ENCODE assay signal across 8 cellular contexts in the genomic region with DNA sequence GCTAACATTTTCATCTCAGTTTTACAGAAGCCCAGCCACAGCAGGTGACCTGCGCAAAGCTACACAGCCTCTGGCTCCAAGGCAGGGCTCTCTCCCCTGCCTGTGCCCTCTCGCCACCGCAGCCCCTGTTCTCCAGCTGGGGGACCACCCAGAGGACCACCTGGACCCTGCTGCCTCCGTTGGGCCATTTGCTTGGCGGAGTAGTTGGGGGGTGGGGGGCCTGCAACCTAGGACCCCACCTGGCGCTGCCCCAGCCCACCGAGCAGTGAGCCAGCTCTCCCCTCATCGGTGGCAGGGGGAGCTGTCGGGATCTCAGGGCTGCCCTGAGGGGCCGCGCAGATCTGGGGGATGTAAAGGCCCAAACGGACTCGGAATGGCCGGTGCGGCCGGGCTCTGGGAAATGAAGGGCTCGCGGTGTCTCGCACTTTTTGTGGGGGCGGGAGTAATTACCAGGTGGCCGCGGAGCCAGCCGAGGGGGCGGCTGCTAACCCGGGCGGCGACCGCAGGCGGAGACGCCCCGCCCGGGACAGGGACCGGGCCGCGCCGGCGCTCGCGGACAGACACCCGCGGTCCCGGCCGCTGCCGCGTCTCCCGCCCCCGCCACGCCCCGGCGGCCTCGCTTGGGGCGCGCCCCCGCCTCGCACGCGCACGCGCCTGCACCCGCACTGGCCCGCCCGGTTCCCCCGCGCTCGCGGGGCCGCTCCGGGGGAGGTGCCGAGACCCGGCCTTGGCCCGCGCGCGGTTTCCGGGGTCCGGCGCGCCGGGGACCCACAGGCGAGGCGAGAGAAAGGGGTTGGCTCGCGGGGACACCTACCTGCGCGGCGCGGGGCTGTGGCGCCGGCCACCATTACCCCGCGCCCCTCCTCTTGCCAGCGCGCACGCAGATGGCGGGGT. TPM values are rescaled to one million over a fixed set of nuclear protein-coding genes. Genes with fewer than 3 reads are reported as not detected.
A peak's percentile ranks its signal among the peaks of the same experiment; 100 is the strongest.
DNase-seq lines count a peak whose midpoint lies in the region; ATAC-seq and TF ChIP-seq lines count a peak whose summit lies in the region.

No MANE protein-coding gene starts in this region.

- peaks cover 3 to 5% of the 10 kb centered on the region in 2 donors for H3K36me3 Mint-ChIP-seq in activated T-cell treated with anti-CD3 and anti-CD28 coated beads, Interleukin-2, amount 50 U/mL, for 72 hours (ENCODE audit: insufficient read depth in 2 of 2)

- peaks cover 84% of the 10 kb centered on the region for H3K4me1 Mint-ChIP-seq in activated T-cell treated with anti-CD3 and anti-CD28 coated beads, Interleukin-2, amount 50 U/mL, for 72 hours (ENCODE audit: low read depth)

- H3K36me3 ChIP-seq in GM06990 (ENCODE audit: control insufficient read depth, insufficient read depth, low read length) = no peaks in the 10 kb centered on the region

- no peaks in the 10 kb centered on the region for H3K9me3 Mint-ChIP-seq in activated T-cell treated with anti-CD3 and anti-CD28 coated beads, Interleukin-2, amount 50 U/mL, for 72 hours

- no peaks in the 10 kb centered on the region for H3K27me3 ChIP-seq in GM06990 (replicated peaks; ENCODE audit: control insufficient read depth, insufficient read depth, low read length)

- peak; percentile 47 to 49 for ATAC-seq in activated T-cell treated with anti-CD3 and anti-CD28 coated beads, Interleukin-2, amount 50 U/mL, for 72 hours (replicated peaks in 1 of 2)
- peak; percentile 56 for ATAC-seq in omental fat pad (ENCODE audit: low FRiP score)
- no peak for ATAC-seq in GM18517 (IDR thresholded peaks at IDR 0.05; ENCODE audit: unreplicated experiment)

- TF ChIP-seq CTCF in GM06990 (IDR thresholded peaks at IDR 0.05; ENCODE audit: insufficient read depth, low read length, poor library complexity, severe bottlenecking) (no peak), fibroblast of villous mesenchyme (IDR thresholded peaks at IDR 0.05; ENCODE audit: insufficient read depth, low read depth, low read length) (peak; percentile 8), omental fat pad (IDR thresholded peaks at IDR 0.05) (no peak)

- H3K27ac Mint-ChIP-seq in activated T-cell treated with anti-CD3 and anti-CD28 coated beads, Interleukin-2, amount 50 U/mL, for 72 hours = peak overlapping the region; percentile 51

- peak overlapping the region; percentile 57 to 75 for H3K4me3 Mint-ChIP-seq in activated T-cell treated with anti-CD3 and anti-CD28 coated beads, Interleukin-2, amount 50 U/mL, for 72 hours

- no peaks in the 10 kb centered on the region for H3K27me3 Mint-ChIP-seq in activated T-cell treated with anti-CD3 and anti-CD28 coated beads, Interleukin-2, amount 50 U/mL, for 72 hours (ENCODE audit: low read depth)

- DNase-seq in GM06990 (ENCODE audit: extremely low read depth, insufficient read length) (peak; percentile 51), HuH-7 (ENCODE audit: low spot score) (peak; percentile 41), fibroblast of villous mesenchyme (ENCODE audit: low read depth) (no peak), omental fat pad (ENCODE audit: low spot score) (no peak), SW480 (ENCODE audit: low spot score) (no peak), inferior parietal cortex (ENCODE audit: extremely low spot score) (no peak)
- DNase-seq in activated T-cell treated with anti-CD3 and anti-CD28 coated beads, Interleukin-2, amount 50 U/mL, for 72 hours = peak; percentile 53 to 73

- H3K4me3 ChIP-seq in GM06990 (replicated peaks; ENCODE audit: low read depth, low read length) (peak overlapping the region; percentile 59), fibroblast of villous mesenchyme (ENCODE audit: low read depth, low read length) (peak overlapping the region; percentile 61)

RNA-seq across cellular contexts. Expression of a gene that starts 8.6 kb away (rescaled TPM):
- 10 to 100 TPM; 18.9 to 19.2 TPM for total RNA-seq in activated T-cell treated with anti-CD3 and anti-CD28 coated beads, Interleukin-2, amount 50 U/mL, for 72 hours
- total RNA-seq in fibroblast of villous mesenchyme = 0.86 and 2.9 TPM in 2 replicates
- total RNA-seq in omental fat pad = under 1 TPM in 3 of 4 donors, not detected in 1; 0.19 to 0.36 (median 0.19) TPM

Comparison
In these comparisons a context has a peak if more than half of its experiments do, and no peak if none do; other contexts are left out.
1. DNase-seq: peak in GM06990 (single experiment), HuH-7 (single experiment) and activated T-cell treated with anti-CD3 and anti-CD28 coated beads, Interleukin-2, amount 50 U/mL, for 72 hours (2 of 2); none in fibroblast of villous mesenchyme (single experiment), omental fat pad (single experiment), SW480 (single experiment) and inferior parietal cortex (single experiment).